Comparison of ENCODE assay signal across 13 cellular contexts in the genomic region with DNA sequence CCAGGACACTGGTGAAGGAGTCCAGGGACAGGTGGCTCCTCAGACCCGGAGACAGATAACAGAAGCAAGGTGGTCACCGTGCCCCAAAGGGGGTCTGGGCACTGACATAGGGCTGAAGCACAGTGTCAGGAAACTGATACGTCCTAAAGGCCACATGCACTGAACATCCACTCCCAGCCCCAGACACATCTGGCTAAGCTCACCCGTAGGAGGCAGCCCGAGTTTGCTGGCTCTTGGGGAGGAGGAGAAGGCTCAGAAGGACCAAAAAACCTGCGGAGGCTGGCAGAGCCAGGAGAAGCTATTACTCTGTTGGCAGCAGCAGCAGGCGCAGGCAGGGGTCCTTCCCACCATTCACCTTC. TPM values are rescaled to one million over a fixed set of nuclear protein-coding genes. Genes with fewer than 3 reads are reported as not detected.
DNase-seq lines count a peak whose midpoint lies in the region; ATAC-seq, FAIRE-seq and TF ChIP-seq lines count a peak whose summit lies in the region.
"Had no signal": no experiment of that assay in that cellular context is flagged by ENCODE, and none has a peak within 500 bp of the region (broad histone marks: within the 10 kb centered on the region; RNA-seq: fewer than 3 reads in every experiment).

No MANE protein-coding gene starts in this region.

- H3K36me3 Mint-ChIP-seq in activated T-helper 2 cell treated with anti-CD3 and anti-CD28 coated beads, Interferon-gamma antibody, Interleukin-2, Interleukin-4, amounts not matched to agents 10 μg/mL and 5 μg/mL and 100 μg/mL, durations not matched to agents 14 hours and 24 hours and 36 hours (ENCODE audit: low read depth), result no peaks in the 10 kb centered on the region
- H3K36me3 Mint-ChIP-seq in memory B cell, result no peaks in the 10 kb centered on the region

- CTCF ChIA-PET in HepG2 (lab: Yijun Ruan, JAX; ENCODE audit: low intra/inter-chr PET ratio, low total read pairs), result no interaction called here

- TF ChIP-seq POLR2A in HepG2 (IDR thresholded peaks at IDR 0.05; ENCODE audit: insufficient read depth in 1 of 2, low read depth in 2 of 2, low read length in 2 of 2), result no peak

- in situ Hi-C loops in ACHN (cut with HindIII; ENCODE audit: low pct_ligation_motif_present, low pct_unique_long_range_greater_than_20kb, low sequenced_read_pairs), result no loop called here
- in situ Hi-C loops in HepG2 (cut with HindIII; ENCODE audit: extremely low pct_ligation_motif_present, low pct_unique_long_range_greater_than_20kb), result no loop called here

- H3K9me3 Mint-ChIP-seq in activated T-helper 2 cell treated with anti-CD3 and anti-CD28 coated beads, Interferon-gamma antibody, Interleukin-2, Interleukin-4, amounts not matched to agents 10 μg/mL and 5 μg/mL and 100 μg/mL, durations not matched to agents 14 hours and 24 hours and 36 hours, result no peaks in the 10 kb centered on the region
- no peaks in the 10 kb centered on the region for H3K9me3 Mint-ChIP-seq in memory B cell

- intact Hi-C loops in activated T-helper 2 cell treated with anti-CD3 and anti-CD28 coated beads, Interferon-gamma antibody, Interleukin-2, Interleukin-4, amounts not matched to agents 10 μg/mL and 5 μg/mL and 100 μg/mL, durations not matched to agents 14 hours and 24 hours and 36 hours (cut with micrococcal nuclease), result no loop called here
- intact Hi-C loops in upper lobe of right lung (cut with DNase I) (no loop called here), HepG2 (cut with micrococcal nuclease; ENCODE audit: unreplicated experiment) (no loop called here)

- no peak for TF ChIP-seq EP300 in HepG2 (IDR thresholded peaks at IDR 0.05; ENCODE audit: low read depth in 2 of 2, low read length in 2 of 2)
- TF ChIP-seq EP300 in HepG2 (CRISPR knock-in tag; IDR thresholded peaks at IDR 0.05; ENCODE audit: borderline replicate concordance), result no peak

- H3K4me2 ChIP-seq in HepG2 (ENCODE audit: low read depth, low read length), result no peak overlapping the region

- H3K4me1 ChIP-seq in upper lobe of right lung (peaks cover 11% of the 10 kb centered on the region), HepG2 (ENCODE audit: insufficient read depth, low read length) (no peaks in the 10 kb centered on the region)

- peak overlapping the region; percentile 46 for H3K4me3 Mint-ChIP-seq in activated T-helper 2 cell treated with anti-CD3 and anti-CD28 coated beads, Interferon-gamma antibody, Interleukin-2, Interleukin-4, amounts not matched to agents 10 μg/mL and 5 μg/mL and 100 μg/mL, durations not matched to agents 14 hours and 24 hours and 36 hours (ENCODE audit: low read depth)
- H3K4me3 Mint-ChIP-seq in memory B cell, result peak overlapping the region; percentile 76

- ATAC-seq in memory B cell (ENCODE audit: low read depth) (no peak), upper lobe of right lung (no peak), HG03342 (IDR thresholded peaks at IDR 0.05; ENCODE audit: unreplicated experiment) (no peak), HepG2 (no peak)

- DNase-seq in stimulated activated CD4-positive, alpha-beta T cell treated with anti-CD3 and anti-CD28 coated beads, Interleukin-15, amount 100 ng/mL, for 24 hours, result peak; percentile 7
- no peak for DNase-seq in stimulated activated CD4-positive, alpha-beta T cell treated with anti-CD3 and anti-CD28 coated beads, Interleukin-12 subunit alpha, Interleukin-12 subunit beta, amount 100 ng/mL, for 4 hours
- no peak for DNase-seq in activated T-helper 2 cell treated with anti-CD3 and anti-CD28 coated beads, Interferon-gamma antibody, Interleukin-2, Interleukin-4, amounts not matched to agents 10 μg/mL and 5 μg/mL and 100 μg/mL, durations not matched to agents 14 hours and 24 hours and 36 hours (ENCODE audit: low spot score)
- DNase-seq in memory B cell (ENCODE audit: low spot score in 2 of 2), result no peak
- DNase-seq in upper lobe of right lung, result no peak
- no peak for DNase-seq in ACHN
- DNase-seq in HepG2 (ENCODE audit: low spot score), result no peak
- DNase-seq: activated CD4-positive, alpha-beta T cell treated with anti-CD3 and anti-CD28 coated beads for 48 hours; DND-41 had no signal

- no peak overlapping the region for H3K27ac Mint-ChIP-seq in activated T-helper 2 cell treated with anti-CD3 and anti-CD28 coated beads, Interferon-gamma antibody, Interleukin-2, Interleukin-4, amounts not matched to agents 10 μg/mL and 5 μg/mL and 100 μg/mL, durations not matched to agents 14 hours and 24 hours and 36 hours
- no peak overlapping the region for H3K27ac Mint-ChIP-seq in memory B cell

- TF ChIP-seq RAD21 in HepG2 (CRISPR knock-in tag; IDR thresholded peaks at IDR 0.05), result no peak

- no peak overlapping the region for H2AFZ ChIP-seq in HepG2 (ENCODE audit: low read length)

- H3K79me2 ChIP-seq in HepG2 (ENCODE audit: insufficient read depth, low read length), result no peaks in the 10 kb centered on the region

- TF ChIP-seq CTCF in upper lobe of right lung (IDR thresholded peaks at IDR 0.05) (no peak), HepG2 (CRISPR knock-in tag; IDR thresholded peaks at IDR 0.05) (no peak)

- H3K4me3 ChIP-seq in upper lobe of right lung (peak overlapping the region; percentile 58), HepG2 (replicated peaks in 1 of 3; ENCODE audit: insufficient read depth in 1 of 3, low read depth in 2 of 3, low read length in 3 of 3) (no peak overlapping the region)

- POLR2A ChIA-PET in HepG2 (lab: Yijun Ruan, JAX), result no interaction called here

- H3K27me3 ChIP-seq in upper lobe of right lung (no peaks in the 10 kb centered on the region), HepG2 (ENCODE audit: control insufficient read depth in 1 of 2, insufficient read depth in 2 of 2, low read length in 2 of 2) (peaks cover 13 to 68% of the 10 kb centered on the region in 2 experiments; a peak in 4 of 5 replicates)

- peaks cover 6% of the 10 kb centered on the region; the same call in 1 of the 2 replicates for H4K20me1 ChIP-seq in HepG2 (ENCODE audit: insufficient read depth, low read length)

- peaks cover 43% of the 10 kb centered on the region for H3K27me3 Mint-ChIP-seq in activated T-helper 2 cell treated with anti-CD3 and anti-CD28 coated beads, Interferon-gamma antibody, Interleukin-2, Interleukin-4, amounts not matched to agents 10 μg/mL and 5 μg/mL and 100 μg/mL, durations not matched to agents 14 hours and 24 hours and 36 hours (ENCODE audit: low read depth)
- H3K27me3 Mint-ChIP-seq in memory B cell, result peaks cover 20% of the 10 kb centered on the region

- H3K9me3 ChIP-seq in upper lobe of right lung (no peaks in the 10 kb centered on the region), HepG2 (ENCODE audit: low read length) (no peaks in the 10 kb centered on the region)

- H3K4me1 Mint-ChIP-seq in activated T-helper 2 cell treated with anti-CD3 and anti-CD28 coated beads, Interferon-gamma antibody, Interleukin-2, Interleukin-4, amounts not matched to agents 10 μg/mL and 5 μg/mL and 100 μg/mL, durations not matched to agents 14 hours and 24 hours and 36 hours (ENCODE audit: low read depth), result no peaks in the 10 kb centered on the region
- peaks cover 5% of the 10 kb centered on the region for H3K4me1 Mint-ChIP-seq in memory B cell

- FAIRE-seq in HepG2 (lab: Jason Lieb, UNC), result no peak
- FAIRE-seq: bronchial epithelial cell, frontal cortex, RCC 7860 had no signal

- no TSS peak for BruUV-seq in HepG2 (replicated peaks; lab: Mats Ljungman, UMichigan)

- H3K27ac ChIP-seq in upper lobe of right lung, result peak overlapping the region; percentile 47
- H3K27ac ChIP-seq in HepG2 (ENCODE audit: extremely low read length, insufficient read depth, low read length), result no peak overlapping the region

- H3K36me3 ChIP-seq in upper lobe of right lung, result no peaks in the 10 kb centered on the region
- H3K36me3 ChIP-seq in HepG2 (replicated peaks in 1 of 2; ENCODE audit: control insufficient read depth in 1 of 2, insufficient read depth in 2 of 2, low read length in 2 of 2), result no peaks in the 10 kb centered on the region

- no peak overlapping the region for H3K9ac ChIP-seq in HepG2 (ENCODE audit: insufficient read depth, low read depth, low read length)

- 20% methylated on average over 1 of the region's 7 CpGs for WGBS in HepG2 (ENCODE audit: low lambda C conversion rate)

TF ChIP-seq in HepG2, 621 proteins besides CTCF, POLR2A, EP300 and RAD21 (continues in another document):
- TF ChIP-seq CBX5 (CRISPR knock-in tag; IDR thresholded peaks at IDR 0.05; ENCODE audit: borderline replicate concordance) (no peak), PTBP1 (IDR thresholded peaks at IDR 0.05; ENCODE audit: low read depth, low read length, poor library complexity, severe bottlenecking) (no peak), NR2F2 (IDR thresholded peaks at IDR 0.05; ENCODE audit: borderline replicate concordance, low read depth) (no peak), FLYWCH1 (CRISPR knock-in tag; IDR thresholded peaks at IDR 0.05) (no peak), REPIN1 (CRISPR knock-in tag; IDR thresholded peaks at IDR 0.05; ENCODE audit: borderline replicate concordance, low read depth) (no peak), ETV6 (CRISPR knock-in tag; conservative IDR thresholded peaks at IDR 0.05) (no peak)

RNA-seq across cellular contexts. Expression of a gene that starts 1.2 kb away (rescaled TPM):
- total RNA-seq in activated T-helper 2 cell treated with anti-CD3 and anti-CD28 coated beads, Interferon-gamma antibody, Interleukin-2, Interleukin-4, amounts not matched to agents 10 μg/mL and 5 μg/mL and 100 μg/mL, durations not matched to agents 14 hours and 24 hours and 36 hours, result 0.46 and 0.59 TPM in 2 replicates
- total RNA-seq in upper lobe of right lung (119 TPM), HepG2 (2016; rRNA removed; fragmentation: Illumina TruSeq; extraction: Trizol) (not detected in 2 replicates)
- total RNA-seq in HepG2 (2016; cell fraction: cytosol; rRNA removed; fragmentation: Illumina TruSeq; extraction: Trizol; ENCODE audit: low read depth), result not detected in 2 replicates
- total RNA-seq in HepG2 (2016; cell fraction: insoluble cytoplasmic fraction; rRNA removed; fragmentation: Illumina TruSeq; extraction: Trizol), result not detected in 2 replicates
- total RNA-seq in HepG2 (2016; cell fraction: membrane; rRNA removed; fragmentation: Illumina TruSeq; extraction: Trizol), result not detected in 2 replicates
- not detected in 2 replicates for total RNA-seq in HepG2 (2016; cell fraction: nucleus; rRNA removed; fragmentation: Illumina TruSeq; extraction: Trizol)
- not detected in 2 replicates for polyA plus RNA-seq in HepG2 (2011; rRNA removed)
- polyA plus RNA-seq in HepG2 (2011; cell fraction: cytosol; rRNA removed), result 0.01 TPM in 1 of 2 replicates, not detected in the other
- 0.05 TPM in 1 of 2 replicates, not detected in the other for polyA plus RNA-seq in HepG2 (2011; cell fraction: nucleus; rRNA removed)
- 0.07 and 0.15 TPM in 2 replicates for polyA plus RNA-seq in HepG2 (2012)
- polyA plus RNA-seq in HepG2 (2016; cell fraction: cytosol; fragmentation: Illumina TruSeq; extraction: Trizol; ENCODE audit: low read depth), result not detected in 2 replicates
- 0.19 TPM in 1 of 2 replicates, not detected in the other for polyA plus RNA-seq in HepG2 (2016; cell fraction: insoluble cytoplasmic fraction; fragmentation: Illumina TruSeq; extraction: Trizol; ENCODE audit: low read depth)
- polyA plus RNA-seq in HepG2 (2016; cell fraction: membrane; fragmentation: Illumina TruSeq; extraction: Trizol; ENCODE audit: low read depth), result not detected in 2 replicates
- not detected in 2 replicates for polyA plus RNA-seq in HepG2 (2016; cell fraction: nucleus; fragmentation: Illumina TruSeq; extraction: Trizol; ENCODE audit: insufficient read depth, low read depth)
- polyA minus RNA-seq in HepG2 (2011; rRNA and poly(A)+ RNA removed; ENCODE audit: low replicate concordance), result 0.02 TPM in 1 of 2 replicates, not detected in the other
- polyA minus RNA-seq in HepG2 (2011; cell fraction: cytosol; rRNA and poly(A)+ RNA removed), result not detected in 2 replicates
- polyA minus RNA-seq in HepG2 (2011; cell fraction: nucleus; rRNA and poly(A)+ RNA removed), result not detected in 2 replicates
- total RNA-seq: bronchial epithelial cell had no signal

Comparison
In these comparisons a context has a peak if more than half of its experiments do, and no peak if none do; other contexts are left out.
1. RNA of a gene that starts 1.2 kb away (total RNA-seq): 119 TPM in upper lobe of right lung (single experiment); 0.46 to 0.59 TPM in activated T-helper 2 cell treated with anti-CD3 and anti-CD28 coated beads, Interferon-gamma antibody, Interleukin-2, Interleukin-4, amounts not matched to agents 10 μg/mL and 5 μg/mL and 100 μg/mL, durations not matched to agents 14 hours and 24 hours and 36 hours and not detected in HepG2; every median in the first group is over 10 times any median in the second.